In genomic region chr1:171641076-171641864, GRCh38 we compare ENCODE assay signal across 31 cellular contexts. TPM values are rescaled to one million over a fixed set of nuclear protein-coding genes. Genes with fewer than 3 reads are reported as not detected.
DNase-seq lines count a peak whose midpoint lies in the region; ATAC-seq and TF ChIP-seq lines count a peak whose summit lies in the region.
"Had no signal": no experiment of that assay in that cellular context is flagged by ENCODE, and none has a peak within 500 bp of the region (broad histone marks: within the 10 kb centered on the region; RNA-seq: fewer than 3 reads in every experiment).

No MANE protein-coding gene starts in this region.

- no peaks in the 10 kb centered on the region for H3F3A ChIP-seq in Loucy (ENCODE audit: low read depth)

- H3K9me3 ChIP-seq in DND-41 (ENCODE audit: insufficient read depth, low read length, severe bottlenecking) (no peaks in the 10 kb centered on the region), Loucy (ENCODE audit: insufficient read depth, low read depth, low read length) (no peaks in the 10 kb centered on the region)
- H3K9me3 ChIP-seq: ascending aorta, colonic mucosa, esophagus squamous epithelium, mucosa of descending colon had no signal

- no peak overlapping the region for H3K9ac ChIP-seq in DND-41 (ENCODE audit: low read depth, low read length)
- no peak overlapping the region for H3K9ac ChIP-seq in Loucy (ENCODE audit: low read depth, low read length, poor library complexity, severe bottlenecking)

- H2AFZ ChIP-seq in DND-41 (ENCODE audit: low read depth, low read length) (no peak overlapping the region), Loucy (ENCODE audit: low read length) (no peak overlapping the region)

- no peak overlapping the region for H3K4me2 ChIP-seq in DND-41 (ENCODE audit: insufficient read depth, low read length)
- no peak overlapping the region for H3K4me2 ChIP-seq in Loucy (ENCODE audit: low read depth, low read length, poor library complexity, severe bottlenecking)

- H3K4me3 ChIP-seq in DND-41 (ENCODE audit: low read depth in 1 of 2, low read length in 2 of 2) (no peak overlapping the region), Loucy (ENCODE audit: low read length, poor library complexity, severe bottlenecking) (no peak overlapping the region), epithelial cell of proximal tubule (ENCODE audit: low read depth, low read length) (no peak overlapping the region)
- H3K4me3 ChIP-seq: ascending aorta, cardiac muscle cell, colonic mucosa, esophagus squamous epithelium, GM12878, mucosa of descending colon, SK-N-MC had no signal

- TF ChIP-seq CTCF in DND-41 (IDR thresholded peaks at IDR 0.05; ENCODE audit: borderline replicate concordance, extremely low read depth, low read length, poor library complexity, severe bottlenecking) (peak; percentile 4), Loucy (conservative IDR thresholded peaks at IDR 0.05; ENCODE audit: low read length) (peak; percentile 17; the same call in 1 of the 2 replicates), epithelial cell of proximal tubule (conservative IDR thresholded peaks at IDR 0.05; ENCODE audit: low read depth, low read length) (peak; percentile 4), nephron progenitor cell (IDR thresholded peaks at IDR 0.05) (no peak)

- peaks cover 16% of the 10 kb centered on the region for H3K4me1 Mint-ChIP-seq in nephron progenitor cell

- H4K20me1 ChIP-seq in DND-41 (ENCODE audit: insufficient read depth, low read length), result no peaks in the 10 kb centered on the region
- no peaks in the 10 kb centered on the region for H4K20me1 ChIP-seq in Loucy (ENCODE audit: insufficient read depth, low read length, poor library complexity, severe bottlenecking)

- H3K27me3 Mint-ChIP-seq in nephron progenitor cell (ENCODE audit: low read depth, poor library complexity), result peaks cover 2% of the 10 kb centered on the region
- H3K27me3 Mint-ChIP-seq: natural killer cell treated with Interleukin-12 subunit alpha and Interleukin-12 subunit beta and Interleukin-15 and Interleukin-18, amount 100 ng/mL, for 72 hours had no signal

- no peak overlapping the region for H3K27ac ChIP-seq in DND-41 (ENCODE audit: low read length)
- H3K27ac ChIP-seq: ascending aorta, cardiac muscle cell, colonic mucosa, esophagus squamous epithelium, SK-N-MC had no signal

- no peaks in the 10 kb centered on the region for H3K36me3 Mint-ChIP-seq in nephron progenitor cell (ENCODE audit: low read depth)
- H3K36me3 Mint-ChIP-seq: activated naive CD8-positive, alpha-beta T cell; natural killer cell treated with Interleukin-12 subunit alpha and Interleukin-12 subunit beta and Interleukin-15 and Interleukin-18, amount 100 ng/mL, for 72 hours; type B pancreatic cell had no signal

- peaks cover 3% of the 10 kb centered on the region for H3K27me3 ChIP-seq in DND-41 (ENCODE audit: insufficient read depth, low read length, poor library complexity)
- H3K27me3 ChIP-seq in Loucy (ENCODE audit: insufficient read depth, low read length, poor library complexity, severe bottlenecking), result no peaks in the 10 kb centered on the region
- H3K27me3 ChIP-seq: ascending aorta, cardiac muscle cell, colonic mucosa, esophagus squamous epithelium had no signal

- H3K36me3 ChIP-seq in DND-41 (ENCODE audit: insufficient read depth, low read length) (no peaks in the 10 kb centered on the region), Loucy (ENCODE audit: insufficient read depth, low read length) (no peaks in the 10 kb centered on the region)
- H3K36me3 ChIP-seq: ascending aorta, cardiac muscle cell, colonic mucosa, esophagus squamous epithelium had no signal

- no peaks in the 10 kb centered on the region for H3K79me2 ChIP-seq in DND-41 (ENCODE audit: insufficient read depth, low read length)
- no peaks in the 10 kb centered on the region for H3K79me2 ChIP-seq in Loucy (ENCODE audit: insufficient read depth, low read length)

- no peaks in the 10 kb centered on the region for H3K9me3 Mint-ChIP-seq in nephron progenitor cell
- H3K9me3 Mint-ChIP-seq: activated CD8-positive, alpha-beta T cell treated with anti-CD3 and anti-CD28 coated beads for 36 hours; natural killer cell treated with Interleukin-12 subunit alpha and Interleukin-12 subunit beta and Interleukin-15 and Interleukin-18, amount 100 ng/mL, for 72 hours; T-helper 1 cell treated with Interleukin-12 subunit alpha and Interleukin-12 subunit beta and Interleukin-4 antibody, amounts not matched to agents 30 μg/mL and 1 μg/mL, for 36 hours; type B pancreatic cell had no signal

- no peak for DNase-seq in DND-41
- no peak for DNase-seq in epithelial cell of proximal tubule (ENCODE audit: low read depth)
- no peak for DNase-seq in nephron progenitor cell
- DNase-seq in stimulated activated CD4-positive, alpha-beta T cell treated with anti-CD3 and anti-CD28 coated beads, Interleukin-15, amount 100 ng/mL, for 24 hours, result no peak
- DNase-seq in GM03348 (ENCODE audit: low spot score), result no peak
- DNase-seq in medulla oblongata (ENCODE audit: extremely low spot score), result no peak
- DNase-seq: activated CD8-positive, alpha-beta T cell treated with anti-CD3 and anti-CD28 coated beads for 36 hours; activated T-cell treated with anti-CD3 and anti-CD28 coated beads for 4 hours; colonic mucosa; DMS79 treated with DMSO at 0.1 percent for 48 hours; effector memory CD4-positive, alpha-beta T cell; esophagus squamous epithelium; GOT3; mucosa of descending colon; NCI-H2029 treated with DMSO at 0.1 percent for 48 hours; NCI-H345; NCI-H748 treated with DMSO at 0.1 percent for 48 hours had no signal

- H3K4me1 ChIP-seq in DND-41 (ENCODE audit: insufficient read depth, low read length) (peaks cover 8% of the 10 kb centered on the region), Loucy (ENCODE audit: insufficient read depth, low read length, poor library complexity, severe bottlenecking) (no peaks in the 10 kb centered on the region)

- H3K9me2 ChIP-seq in Loucy (replicated peaks; ENCODE audit: low read depth, low read length), result no peaks in the 10 kb centered on the region

- no peak overlapping the region for H3K4me3 Mint-ChIP-seq in nephron progenitor cell
- H3K4me3 Mint-ChIP-seq: activated CD8-positive, alpha-beta T cell treated with anti-CD3 and anti-CD28 coated beads for 36 hours; activated naive CD8-positive, alpha-beta T cell; natural killer cell treated with Interleukin-12 subunit alpha and Interleukin-12 subunit beta and Interleukin-15 and Interleukin-18, amount 100 ng/mL, for 72 hours; T-helper 1 cell treated with Interleukin-12 subunit alpha and Interleukin-12 subunit beta and Interleukin-4 antibody, amounts not matched to agents 30 μg/mL and 1 μg/mL, for 36 hours; type B pancreatic cell had no signal

- ATAC-seq in DND-41 (ENCODE audit: insufficient read depth, low read depth) (no peak), GM18498 (IDR thresholded peaks at IDR 0.05; ENCODE audit: unreplicated experiment) (no peak)
- ATAC-seq: activated CD8-positive, alpha-beta T cell treated with anti-CD3 and anti-CD28 coated beads for 36 hours; GM12878; mucosa of descending colon; natural killer cell treated with Interleukin-12 subunit alpha and Interleukin-12 subunit beta and Interleukin-15 and Interleukin-18, amount 100 ng/mL, for 72 hours; right cardiac atrium had no signal

- peak overlapping the region; percentile 47 for H3K27ac Mint-ChIP-seq in nephron progenitor cell
- H3K27ac Mint-ChIP-seq: activated CD8-positive, alpha-beta T cell treated with anti-CD3 and anti-CD28 coated beads for 36 hours; activated naive CD8-positive, alpha-beta T cell; natural killer cell treated with Interleukin-12 subunit alpha and Interleukin-12 subunit beta and Interleukin-15 and Interleukin-18, amount 100 ng/mL, for 72 hours; T-helper 1 cell treated with Interleukin-12 subunit alpha and Interleukin-12 subunit beta and Interleukin-4 antibody, amounts not matched to agents 30 μg/mL and 1 μg/mL, for 36 hours; type B pancreatic cell had no signal

RNA-seq across cellular contexts. Expression of gene MYOC, which starts 11.2 kb away (rescaled TPM):
- not detected in 2 replicates for total RNA-seq in epithelial cell of proximal tubule
- total RNA-seq: activated CD8-positive, alpha-beta T cell treated with anti-CD3 and anti-CD28 coated beads for 36 hours; GM12878; MCF 10A; natural killer cell treated with Interleukin-12 subunit alpha and Interleukin-12 subunit beta and Interleukin-15 and Interleukin-18, amount 100 ng/mL, for 72 hours had no signal

RNA-seq across cellular contexts. Expression of gene MYOCOS, which starts 19.2 kb away (rescaled TPM):
- total RNA-seq in epithelial cell of proximal tubule, result 0.07 TPM in 1 of 2 replicates, not detected in the other
- total RNA-seq: activated CD8-positive, alpha-beta T cell treated with anti-CD3 and anti-CD28 coated beads for 36 hours; ascending aorta; cardiac muscle cell; colonic mucosa; esophagus squamous epithelium; frontal cortex; lower leg skin; mucosa of descending colon; right cardiac atrium had no signal
